Comparison of ENCODE assay signal across 13 cellular contexts in the genomic region with DNA sequence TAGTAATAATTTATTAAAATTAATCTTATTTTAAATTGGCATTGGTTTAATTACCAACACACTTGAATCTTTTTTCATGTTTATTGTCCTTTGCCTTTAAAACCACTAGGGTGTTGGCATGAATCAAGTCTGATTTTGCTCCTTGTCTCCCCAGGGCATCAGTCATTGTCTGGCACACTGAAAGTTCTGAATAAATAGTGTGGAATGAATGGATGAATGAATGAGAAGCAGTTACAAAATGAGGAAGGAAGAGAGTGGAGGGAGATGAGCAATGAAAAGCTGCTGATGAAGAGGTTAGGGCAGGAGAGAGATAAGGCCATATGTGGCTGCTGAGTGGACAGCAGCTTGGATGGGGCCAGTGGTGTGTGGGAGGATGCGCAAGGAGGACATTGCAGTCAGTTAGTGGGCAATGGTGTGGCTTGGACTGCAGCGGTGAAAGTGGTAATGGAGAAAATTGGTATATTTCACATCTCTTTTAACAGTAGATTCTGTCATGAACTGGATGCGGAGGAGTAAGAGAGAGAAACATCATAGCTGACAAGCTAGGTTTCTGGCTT.
"Had no signal": no experiment of that assay in that cellular context is flagged by ENCODE, and none has a peak within 500 bp of the region (broad histone marks: within the 10 kb centered on the region; RNA-seq: fewer than 3 reads in every experiment).

No MANE protein-coding gene starts in this region.

- DNase-seq: activated CD4-positive, alpha-beta T cell treated with anti-CD3 and anti-CD28 coated beads for 36 hours; activated CD8-positive, alpha-beta memory T cell treated with anti-CD3 and anti-CD28 coated beads, Interleukin-2, amount 50 U/mL, for 48 hours; activated CD8-positive, alpha-beta T cell treated with anti-CD3 and anti-CD28 coated beads for 36 hours; activated naive CD4-positive, alpha-beta T cell treated with Interleukin-2 at 50 U/mL for 16 hours; effector CD8-positive, alpha-beta T cell; left ventricle myocardium inferior; pancreas; stimulated activated CD4-positive, alpha-beta T cell treated with anti-CD3 and anti-CD28 coated beads, Interleukin-2, amount 100 ng/mL, for 48 hours; T-helper 2 cell had no signal

- H3K4me3 Mint-ChIP-seq: activated CD4-positive, alpha-beta T cell treated with anti-CD3 and anti-CD28 coated beads for 36 hours; activated CD8-positive, alpha-beta T cell treated with anti-CD3 and anti-CD28 coated beads for 36 hours; activated T-helper 1 cell treated with anti-CD3 and anti-CD28 coated beads, Interleukin-12 subunit alpha, Interleukin-12 subunit beta, Interleukin-2, Interleukin-4 antibody, amounts not matched to agents 30 ng/mL and 10 ng/mL and 1 ng/mL, durations not matched to agents 14 hours and 24 hours and 36 hours; neural crest cell; stimulated activated naive CD8-positive, alpha-beta T cell treated with anti-CD3 and anti-CD28 coated beads, Interleukin-15, Interleukin-2, amounts not matched to agents 100 ng/mL and 50 ng/mL, for 24 hours had no signal

- H3K27me3 ChIP-seq: pancreas had no signal

- H3K27me3 Mint-ChIP-seq: activated CD4-positive, alpha-beta T cell treated with anti-CD3 and anti-CD28 coated beads for 36 hours; activated CD8-positive, alpha-beta T cell treated with anti-CD3 and anti-CD28 coated beads for 36 hours; stimulated activated naive CD8-positive, alpha-beta T cell treated with anti-CD3 and anti-CD28 coated beads, Interleukin-15, Interleukin-2, amounts not matched to agents 100 ng/mL and 50 ng/mL, for 24 hours had no signal

- H3K4me3 ChIP-seq: left ventricle myocardium inferior, pancreas had no signal

- H3K27ac ChIP-seq: left ventricle myocardium inferior, pancreas, VCaP had no signal

- H3K27ac Mint-ChIP-seq: activated CD4-positive, alpha-beta T cell treated with anti-CD3 and anti-CD28 coated beads for 36 hours; activated CD8-positive, alpha-beta T cell treated with anti-CD3 and anti-CD28 coated beads for 36 hours; activated T-helper 1 cell treated with anti-CD3 and anti-CD28 coated beads, Interleukin-12 subunit alpha, Interleukin-12 subunit beta, Interleukin-2, Interleukin-4 antibody, amounts not matched to agents 30 ng/mL and 10 ng/mL and 1 ng/mL, durations not matched to agents 14 hours and 24 hours and 36 hours; stimulated activated naive CD8-positive, alpha-beta T cell treated with anti-CD3 and anti-CD28 coated beads, Interleukin-15, Interleukin-2, amounts not matched to agents 100 ng/mL and 50 ng/mL, for 24 hours had no signal

- H3K9me3 Mint-ChIP-seq: activated CD8-positive, alpha-beta T cell treated with anti-CD3 and anti-CD28 coated beads for 36 hours; activated T-helper 1 cell treated with anti-CD3 and anti-CD28 coated beads, Interleukin-12 subunit alpha, Interleukin-12 subunit beta, Interleukin-2, Interleukin-4 antibody, amounts not matched to agents 30 ng/mL and 10 ng/mL and 1 ng/mL, durations not matched to agents 14 hours and 24 hours and 36 hours; stimulated activated naive CD8-positive, alpha-beta T cell treated with anti-CD3 and anti-CD28 coated beads, Interleukin-15, Interleukin-2, amounts not matched to agents 100 ng/mL and 50 ng/mL, for 24 hours had no signal

- H3K9me3 ChIP-seq: left ventricle myocardium inferior, pancreas had no signal

- H3K4me1 ChIP-seq: left ventricle myocardium inferior, pancreas had no signal

- ATAC-seq: activated CD4-positive, alpha-beta T cell treated with anti-CD3 and anti-CD28 coated beads for 36 hours; activated CD8-positive, alpha-beta T cell treated with anti-CD3 and anti-CD28 coated beads for 36 hours; pancreas had no signal
